Comparison of ENCODE assay signal across 18 cellular contexts in genomic region chr16:13331918-13332317, GRCh38.
"Had no signal": no experiment of that assay in that cellular context is flagged by ENCODE, and none has a peak within 500 bp of the region (broad histone marks: within the 10 kb centered on the region; RNA-seq: fewer than 3 reads in every experiment).

No MANE protein-coding gene starts in this region.

- H3K27me3 ChIP-seq: esophagus squamous epithelium, left lung, suprapubic skin had no signal

- H3K4me1 ChIP-seq: esophagus squamous epithelium, heart left ventricle, left lung, suprapubic skin had no signal

- H3K9me3 Mint-ChIP-seq: type B pancreatic cell had no signal

- H3K4me3 Mint-ChIP-seq: activated naive CD8-positive, alpha-beta T cell; activated T-cell treated with anti-CD3 and anti-CD28 coated beads, Interleukin-2, amount 50 U/mL, for 4 hours; T-helper 17 cell; type B pancreatic cell had no signal

- H3K27ac ChIP-seq: esophagus squamous epithelium, heart left ventricle, left lung, suprapubic skin had no signal

- H3K36me3 Mint-ChIP-seq: activated naive CD8-positive, alpha-beta T cell; type B pancreatic cell had no signal

- H3K9me3 ChIP-seq: esophagus squamous epithelium, heart left ventricle, left lung, suprapubic skin had no signal

- FAIRE-seq: islet of Langerhans, TTC549 had no signal

- H3K4me3 ChIP-seq: esophagus squamous epithelium, heart left ventricle, left lung, suprapubic skin had no signal

- H3K4me1 Mint-ChIP-seq: T-helper 17 cell had no signal

- DNase-seq: activated effector memory CD4-positive, alpha-beta T cell treated with anti-CD3 and anti-CD28 coated beads, Interleukin-2, amount 50 U/mL, for 16 hours; activated T-cell treated with anti-CD3 and anti-CD28 coated beads, Interleukin-2, amount 50 U/mL, for 4 hours; amygdala; dermis blood vessel endothelial cell; esophagus squamous epithelium; foreskin melanocyte; heart left ventricle; left lung; stimulated activated CD4-positive, alpha-beta T cell treated with anti-CD3 and anti-CD28 coated beads, Interleukin-4, amount 100 ng/mL, for 1 hour; stimulated activated CD8-positive, alpha-beta memory T cell treated with anti-CD3 and anti-CD28 coated beads, Interleukin-4, amount 100 ng/mL, for 48 hours; stimulated activated naive CD8-positive, alpha-beta T cell treated with anti-CD3 and anti-CD28 coated beads, Interleukin-15, Interleukin-2, amounts not matched to agents 100 U/mL and 50 U/mL, for 24 hours; T-helper 17 cell had no signal

- ATAC-seq: activated CD4-positive, CD25-positive, alpha-beta regulatory T cell treated with anti-CD3 and anti-CD28 coated beads, Interleukin-2, amount 50 U/mL, for 24 hours; activated T-cell treated with anti-CD3 and anti-CD28 coated beads, Interleukin-2, amount 50 U/mL, for 4 hours; heart left ventricle; left lung; stimulated activated naive CD8-positive, alpha-beta T cell treated with anti-CD3 and anti-CD28 coated beads, Interleukin-15, Interleukin-2, amounts not matched to agents 100 U/mL and 50 U/mL, for 24 hours; T-helper 17 cell had no signal

- H3K36me3 ChIP-seq: esophagus squamous epithelium, heart left ventricle, left lung, suprapubic skin had no signal

- H3K27me3 Mint-ChIP-seq: activated naive CD8-positive, alpha-beta T cell; T-helper 17 cell; type B pancreatic cell had no signal

- H3K27ac Mint-ChIP-seq: activated naive CD8-positive, alpha-beta T cell; T-helper 17 cell; type B pancreatic cell had no signal
